16 cellular contexts compared by ENCODE assay signal in genomic region chr7:127064-127598, GRCh38.
A peak's percentile ranks its signal among the peaks of the same experiment; 100 is the strongest.
DNase-seq lines count a peak whose midpoint lies in the region; ATAC-seq lines count a peak whose summit lies in the region.
"Had no signal": no experiment of that assay in that cellular context is flagged by ENCODE, and none has a peak within 500 bp of the region (broad histone marks: within the 10 kb centered on the region; RNA-seq: fewer than 3 reads in every experiment).

No MANE protein-coding gene starts in this region.

- H3K4me1 Mint-ChIP-seq in stimulated activated effector memory CD8-positive, alpha-beta T cell treated with anti-CD3 and anti-CD28 coated beads, Interleukin-12 subunit alpha, Interleukin-12 subunit beta, amount 100 ng/mL, for 72 hours, result no peaks in the 10 kb centered on the region
- H3K4me1 Mint-ChIP-seq in naive thymus-derived CD4-positive, alpha-beta T cell, result no peaks in the 10 kb centered on the region

- H3K36me3 Mint-ChIP-seq in stimulated activated effector memory CD8-positive, alpha-beta T cell treated with anti-CD3 and anti-CD28 coated beads, Interleukin-12 subunit alpha, Interleukin-12 subunit beta, amount 100 ng/mL, for 72 hours, result no peaks in the 10 kb centered on the region
- no peaks in the 10 kb centered on the region for H3K36me3 Mint-ChIP-seq in naive thymus-derived CD4-positive, alpha-beta T cell

- H3K27ac Mint-ChIP-seq in stimulated activated effector memory CD8-positive, alpha-beta T cell treated with anti-CD3 and anti-CD28 coated beads, Interleukin-12 subunit alpha, Interleukin-12 subunit beta, amount 100 ng/mL, for 72 hours, result no peak overlapping the region
- no peak overlapping the region for H3K27ac Mint-ChIP-seq in naive thymus-derived CD4-positive, alpha-beta T cell
- H3K27ac Mint-ChIP-seq: CD4-positive, alpha-beta T cell; GM23338 had no signal

- H4K20me1 ChIP-seq in BLaER1 treated with 17β-estradiol and CSF1 and Interleukin-3, amounts not matched to agents 10 nM and 100 nM, result no peaks in the 10 kb centered on the region
- H4K20me1 ChIP-seq: BLaER1 had no signal

- CTCF ChIA-PET in naive thymus-derived CD4-positive, alpha-beta T cell (lab: Charles Lee), result no interaction called here

- H3K9me3 Mint-ChIP-seq in stimulated activated effector memory CD8-positive, alpha-beta T cell treated with anti-CD3 and anti-CD28 coated beads, Interleukin-12 subunit alpha, Interleukin-12 subunit beta, amount 100 ng/mL, for 72 hours, result no peaks in the 10 kb centered on the region
- no peaks in the 10 kb centered on the region for H3K9me3 Mint-ChIP-seq in naive thymus-derived CD4-positive, alpha-beta T cell
- H3K9me3 Mint-ChIP-seq: CD4-positive, alpha-beta T cell; GM23338 had no signal

- peaks cover 0 to 4% (median 0%) of the 10 kb centered on the region in 5 donors for H3K27me3 Mint-ChIP-seq in naive thymus-derived CD4-positive, alpha-beta T cell
- H3K27me3 Mint-ChIP-seq: CD4-positive, alpha-beta T cell had no signal

- H3K9ac ChIP-seq in BLaER1 treated with 17β-estradiol and CSF1 and Interleukin-3, amounts not matched to agents 10 nM and 100 nM, result no peak overlapping the region
- H3K9ac ChIP-seq: BLaER1 had no signal

- WGBS in right cardiac atrium, result 86% methylated on average over 14 of the region's 14 CpGs

- DNase-seq in ecto neural progenitor cell (ENCODE audit: low spot score), result peak; percentile 37
- peak; percentile 49 for DNase-seq in mesenteric fat pad (ENCODE audit: low spot score)
- DNase-seq in stimulated activated effector memory CD8-positive, alpha-beta T cell treated with anti-CD3 and anti-CD28 coated beads, Interleukin-12 subunit alpha, Interleukin-12 subunit beta, amount 100 ng/mL, for 72 hours (ENCODE audit: low spot score in 2 of 2), result no peak
- no peak for DNase-seq in right cardiac atrium
- no peak for DNase-seq in LoVo (ENCODE audit: low spot score)
- no peak for DNase-seq in naive thymus-derived CD4-positive, alpha-beta T cell
- DNase-seq: AML-193; Calu3; CD4-positive, alpha-beta T cell; DMS 273 treated with DMSO at 0.1 percent for 48 hours; H7 had no signal

- no peaks in the 10 kb centered on the region for H3K27me3 ChIP-seq in BLaER1 treated with 17β-estradiol and CSF1 and Interleukin-3, amounts not matched to agents 10 nM and 100 nM
- H3K27me3 ChIP-seq in right cardiac atrium (ENCODE audit: control insufficient read depth, insufficient read depth), result no peaks in the 10 kb centered on the region
- H3K27me3 ChIP-seq in naive thymus-derived CD4-positive, alpha-beta T cell (ENCODE audit: control insufficient read depth in 2 of 2, insufficient read depth in 2 of 2, low read length in 2 of 2), result no peaks in the 10 kb centered on the region
- H3K27me3 ChIP-seq: BLaER1 had no signal

- H3K9me3 ChIP-seq in BLaER1 treated with 17β-estradiol and CSF1 and Interleukin-3, amounts not matched to agents 10 nM and 100 nM (replicated peaks in 1 of 11), result peaks cover 0 to 19% (median 0%) of the 10 kb centered on the region in 11 experiments; a peak in 3 of 22 replicates
- no peaks in the 10 kb centered on the region for H3K9me3 ChIP-seq in right cardiac atrium (ENCODE audit: control insufficient read depth, low read length)
- no peaks in the 10 kb centered on the region for H3K9me3 ChIP-seq in naive thymus-derived CD4-positive, alpha-beta T cell (ENCODE audit: control insufficient read depth in 2 of 3, low read length in 3 of 3)
- H3K9me3 ChIP-seq: BLaER1 had no signal

- no peak overlapping the region for H3K4me3 ChIP-seq in BLaER1 treated with 17β-estradiol and CSF1 and Interleukin-3, amounts not matched to agents 10 nM and 100 nM
- H3K4me3 ChIP-seq in right cardiac atrium (ENCODE audit: low read length), result no peak overlapping the region
- no peak overlapping the region for H3K4me3 ChIP-seq in naive thymus-derived CD4-positive, alpha-beta T cell (ENCODE audit: low read length)
- H3K4me3 ChIP-seq: BLaER1, GM23338 had no signal

- peak overlapping the region in 9 of 11 experiments; percentile 35 to 98 (median 91); a peak in 17 of 22 replicates for H3K27ac ChIP-seq in BLaER1 treated with 17β-estradiol and CSF1 and Interleukin-3, amounts not matched to agents 10 nM and 100 nM
- H3K27ac ChIP-seq in right cardiac atrium (ENCODE audit: low read length), result no peak overlapping the region
- H3K27ac ChIP-seq in naive thymus-derived CD4-positive, alpha-beta T cell (ENCODE audit: low read depth, low read length), result no peak overlapping the region
- H3K27ac ChIP-seq: 22Rv1, BLaER1 had no signal

- H3K4me3 Mint-ChIP-seq in stimulated activated effector memory CD8-positive, alpha-beta T cell treated with anti-CD3 and anti-CD28 coated beads, Interleukin-12 subunit alpha, Interleukin-12 subunit beta, amount 100 ng/mL, for 72 hours, result no peak overlapping the region
- no peak overlapping the region for H3K4me3 Mint-ChIP-seq in naive thymus-derived CD4-positive, alpha-beta T cell
- H3K4me3 Mint-ChIP-seq: CD4-positive, alpha-beta T cell; GM23338 had no signal

- peak overlapping the region in 5 of 11 experiments; percentile 5 to 97 (median 33); a peak in 7 of 22 replicates for H3K4me2 ChIP-seq in BLaER1 treated with 17β-estradiol and CSF1 and Interleukin-3, amounts not matched to agents 10 nM and 100 nM
- H3K4me2 ChIP-seq: BLaER1, GM23338 had no signal

- intact Hi-C loops in right cardiac atrium (cut with DNase I), result no loop called here
- intact Hi-C loops in naive thymus-derived CD4-positive, alpha-beta T cell (cut with micrococcal nuclease), result no loop called here

- ATAC-seq in stimulated activated effector memory CD8-positive, alpha-beta T cell treated with anti-CD3 and anti-CD28 coated beads, Interleukin-12 subunit alpha, Interleukin-12 subunit beta, amount 100 ng/mL, for 72 hours, result peak; percentile 17
- ATAC-seq in HG03469 (IDR thresholded peaks at IDR 0.05; ENCODE audit: unreplicated experiment), result no peak
- no peak for ATAC-seq in right cardiac atrium
- no peak for ATAC-seq in naive thymus-derived CD4-positive, alpha-beta T cell
- ATAC-seq: GM23338 had no signal

- H3K4me1 ChIP-seq in BLaER1 treated with 17β-estradiol and CSF1 and Interleukin-3, amounts not matched to agents 10 nM and 100 nM, result peaks cover 61 to 92% (median 85%) of the 10 kb centered on the region in 10 experiments
- H3K4me1 ChIP-seq in right cardiac atrium (ENCODE audit: control insufficient read depth, insufficient read depth, low read length), result peaks cover 4% of the 10 kb centered on the region
- H3K4me1 ChIP-seq in naive thymus-derived CD4-positive, alpha-beta T cell (ENCODE audit: control insufficient read depth in 2 of 2, insufficient read depth in 2 of 2, low read length in 2 of 2), result no peaks in the 10 kb centered on the region

- H3K36me3 ChIP-seq in BLaER1 treated with 17β-estradiol and CSF1 and Interleukin-3, amounts not matched to agents 10 nM and 100 nM, result no peaks in the 10 kb centered on the region
- H3K36me3 ChIP-seq in naive thymus-derived CD4-positive, alpha-beta T cell (ENCODE audit: control insufficient read depth in 2 of 3, insufficient read depth in 3 of 3, low read length in 3 of 3), result no peaks in the 10 kb centered on the region
- H3K36me3 ChIP-seq: BLaER1 had no signal

- POLR2A ChIA-PET in naive thymus-derived CD4-positive, alpha-beta T cell (lab: Charles Lee), result no interaction called here

Comparison
In these comparisons a context has a peak if more than half of its experiments do, and no peak if none do; other contexts are left out.
1. H3K27ac ChIP-seq: peak in BLaER1 treated with 17β-estradiol and CSF1 and Interleukin-3, amounts not matched to agents 10 nM and 100 nM (9 of 11); none in right cardiac atrium (single experiment) and naive thymus-derived CD4-positive, alpha-beta T cell (single experiment).
2. DNase-seq: peak in ecto neural progenitor cell (single experiment) and mesenteric fat pad (single experiment); none in stimulated activated effector memory CD8-positive, alpha-beta T cell treated with anti-CD3 and anti-CD28 coated beads, Interleukin-12 subunit alpha, Interleukin-12 subunit beta, amount 100 ng/mL, for 72 hours (0 of 2), right cardiac atrium (0 of 3), LoVo (single experiment) and naive thymus-derived CD4-positive, alpha-beta T cell (0 of 9).